ENCODE assay signal across 8 cellular contexts in the genomic region with DNA sequence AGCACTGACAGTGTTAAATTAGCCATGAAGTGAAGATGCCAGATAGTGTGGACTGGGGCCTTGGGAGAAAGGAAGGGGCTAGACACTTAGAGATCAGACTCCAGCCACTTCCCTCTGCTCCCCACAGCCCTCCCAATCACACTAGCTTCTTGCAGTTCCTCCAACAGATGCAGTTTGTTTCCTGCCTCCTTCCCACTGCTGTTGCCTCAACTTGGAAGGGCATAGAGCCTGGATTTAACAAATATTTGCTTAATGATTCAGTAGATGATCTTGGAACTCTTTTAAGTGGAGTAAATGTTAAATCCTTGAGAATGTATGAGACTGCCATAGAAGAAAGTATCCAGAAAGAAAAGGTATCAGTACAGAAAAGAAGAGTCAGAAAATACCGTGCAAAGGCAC. TPM values are rescaled to one million over a fixed set of nuclear protein-coding genes. Genes with fewer than 3 reads are reported as not detected.
DNase-seq lines count a peak whose midpoint lies in the region; ATAC-seq and TF ChIP-seq lines count a peak whose summit lies in the region.

No MANE protein-coding gene starts in this region.

- H3K4me1 Mint-ChIP-seq in naive thymus-derived CD4-positive, alpha-beta T cell: peaks cover 28 to 46% (median 41%) of the 10 kb centered on the region in 7 donors

- H3K4me1 ChIP-seq in colonic mucosa: no peaks in the 10 kb centered on the region
- peaks cover 19 to 24% of the 10 kb centered on the region in 2 donors for H3K4me1 ChIP-seq in naive thymus-derived CD4-positive, alpha-beta T cell (ENCODE audit: control insufficient read depth in 2 of 2, insufficient read depth in 2 of 2, low read length in 2 of 2)

- H3K4me3 Mint-ChIP-seq in naive thymus-derived CD4-positive, alpha-beta T cell: peak overlapping the region; percentile 81 to 99 (median 96)

- DNase-seq in BJ (ENCODE audit: low read depth) (peak; percentile 70), Kasumi-1 (lab: John Stamatoyannopoulos, UW) (peak; percentile 80 to 82), colonic mucosa (peak; percentile 40), NCI-H2081 (lab: John Stamatoyannopoulos, UW) (no peak), head of caudate nucleus (no peak), hypothalamus (lab: John Stamatoyannopoulos, UW) (no peak)
- DNase-seq in naive thymus-derived CD4-positive, alpha-beta T cell: no peak

- H3K4me3 ChIP-seq in BJ (ENCODE audit: low read depth, low read length) (no peak overlapping the region), colonic mucosa (no peak overlapping the region)
- H3K4me3 ChIP-seq in naive thymus-derived CD4-positive, alpha-beta T cell (ENCODE audit: low read length): no peak overlapping the region

- CTCF ChIA-PET in BJ (lab: Yijun Ruan, JAX): interaction anchor here (0.9 to 1.8 kb wide), 3 partner anchors 44 to 240 kb away, joined by 3 to 4 read pairs (median 3); no protein-coding TSS in a partner anchor
- CTCF ChIA-PET in naive thymus-derived CD4-positive, alpha-beta T cell (lab: Charles Lee): interaction anchor here (0.7 to 1.2 kb wide), 2 partner anchors 91 to 97 kb away, joined by 3 read pairs; no protein-coding TSS in a partner anchor

- peaks cover under 1% of the 10 kb centered on the region for H3K36me3 ChIP-seq in BJ (ENCODE audit: control insufficient read depth, insufficient read depth, low read length)
- peaks cover 9% of the 10 kb centered on the region for H3K36me3 ChIP-seq in colonic mucosa
- peaks cover 11 to 18% (median 12%) of the 10 kb centered on the region in 3 experiments for H3K36me3 ChIP-seq in naive thymus-derived CD4-positive, alpha-beta T cell (ENCODE audit: control insufficient read depth in 2 of 3, insufficient read depth in 3 of 3, low read length in 3 of 3)

- H3K27me3 ChIP-seq in BJ (ENCODE audit: control insufficient read depth, insufficient read depth, low read length): no peaks in the 10 kb centered on the region
- H3K27me3 ChIP-seq in colonic mucosa: no peaks in the 10 kb centered on the region
- H3K27me3 ChIP-seq in naive thymus-derived CD4-positive, alpha-beta T cell (ENCODE audit: control insufficient read depth in 2 of 2, insufficient read depth in 2 of 2, low read length in 2 of 2): no peaks in the 10 kb centered on the region

- intact Hi-C loops in colonic mucosa (cut with DNase I): loop anchor here (5.0 kb wide), 1 partner anchor 98 kb away; no protein-coding TSS in a partner anchor
- intact Hi-C loops in naive thymus-derived CD4-positive, alpha-beta T cell (cut with micrococcal nuclease): loop anchor here (2.0 to 10.0 kb wide), 8 partner anchors 235 to 1457 kb away; partner anchors contain the start of genes KCTD18 (in 2 of the 2), CASP10 (in 1 of the 2), CASP8 (in 1 of the 2) and NOP58 (in 1 of the 2)
- intact Hi-C loops in head of caudate nucleus (cut with DNase I): loop anchor here (5.0 to 10.0 kb wide), 3 partner anchors 52 to 295 kb away; partner anchors contain the start of genes CLK1 and KCTD18

- POLR2A ChIA-PET in BJ (lab: Charles Lee): interaction anchor here (1.0 kb wide), 2 partner anchors 13 to 97 kb away, joined by 3 to 6 read pairs; no protein-coding TSS in a partner anchor
- POLR2A ChIA-PET in naive thymus-derived CD4-positive, alpha-beta T cell (lab: Charles Lee): interaction anchor here (0.5 to 2.7 kb wide), 7 partner anchors 47 to 299 kb away, joined by 3 to 39 read pairs (median 15); partner anchors contain the start of genes CLK1, NIF3L1 and PPIL3

- H3K9ac ChIP-seq in colonic mucosa (ENCODE audit: low read depth in 2 of 2, low read length in 2 of 2): peak overlapping the region in 1 of 2 donors; percentile 75

- H3K9me3 Mint-ChIP-seq in naive thymus-derived CD4-positive, alpha-beta T cell: peaks cover 0 to 3% (median 0%) of the 10 kb centered on the region in 11 donors

- peak overlapping the region; percentile 91 to 99 (median 98) for H3K27ac Mint-ChIP-seq in naive thymus-derived CD4-positive, alpha-beta T cell

- no peak for TF ChIP-seq CTCF in BJ (IDR thresholded peaks at IDR 0.05; ENCODE audit: insufficient read depth, low read depth, low read length)
- TF ChIP-seq CTCF in colonic mucosa (IDR thresholded peaks at IDR 0.05): no peak

- peaks cover 0 to 2% (median 0%) of the 10 kb centered on the region in 5 donors for H3K27me3 Mint-ChIP-seq in naive thymus-derived CD4-positive, alpha-beta T cell

- H3K9me3 ChIP-seq in colonic mucosa: no peaks in the 10 kb centered on the region
- no peaks in the 10 kb centered on the region for H3K9me3 ChIP-seq in naive thymus-derived CD4-positive, alpha-beta T cell (ENCODE audit: control insufficient read depth in 2 of 3, low read length in 3 of 3)

- peak overlapping the region; percentile 99 for H3K27ac ChIP-seq in colonic mucosa
- peak overlapping the region; percentile 99 for H3K27ac ChIP-seq in naive thymus-derived CD4-positive, alpha-beta T cell (ENCODE audit: low read depth, low read length)

- no peak for ATAC-seq in naive thymus-derived CD4-positive, alpha-beta T cell
- ATAC-seq in HG03025 (IDR thresholded peaks at IDR 0.05; ENCODE audit: low FRiP score, unreplicated experiment): no peak

- peaks cover 6 to 22% (median 14%) of the 10 kb centered on the region in 5 donors for H3K36me3 Mint-ChIP-seq in naive thymus-derived CD4-positive, alpha-beta T cell

RNA-seq across cellular contexts. Expression of gene BZW1, which starts 1.5 kb away (rescaled TPM):
- 233 and 364 TPM in 2 replicates for polyA plus RNA-seq in BJ (2011; rRNA removed)
- 212 and 258 TPM in 2 replicates for polyA minus RNA-seq in BJ (2011; rRNA and poly(A)+ RNA removed)
- total RNA-seq in colonic mucosa: 100 to 1,000 TPM; 253 to 257 TPM
- total RNA-seq in naive thymus-derived CD4-positive, alpha-beta T cell: 100 to 1,000 TPM; 127 to 246 (median 207) TPM
- 100 to 1,000 TPM; 155 to 162 TPM for polyA plus RNA-seq in naive thymus-derived CD4-positive, alpha-beta T cell

RNA-seq across cellular contexts. Expression of gene CLK1, which starts 54.2 kb away (rescaled TPM):
- 35.9 and 66.2 TPM in 2 replicates for polyA plus RNA-seq in BJ (2011; rRNA removed)
- 13.3 and 18.5 TPM in 2 replicates for polyA minus RNA-seq in BJ (2011; rRNA and poly(A)+ RNA removed)
- 10 to 100 TPM; 49.4 to 59.5 TPM for total RNA-seq in colonic mucosa
- total RNA-seq in naive thymus-derived CD4-positive, alpha-beta T cell: 100 to 1,000 TPM; 134 to 974 (median 502) TPM
- 10 to 100 TPM; 24.8 to 61.6 TPM for polyA plus RNA-seq in naive thymus-derived CD4-positive, alpha-beta T cell

Comparison
In these comparisons a context has a peak if more than half of its experiments do, and no peak if none do; other contexts are left out.
1. DNase-seq: peak in BJ (single experiment), Kasumi-1 (2 of 2) and colonic mucosa (single experiment); none in naive thymus-derived CD4-positive, alpha-beta T cell (0 of 9), NCI-H2081 (0 of 2), head of caudate nucleus (0 of 42) and hypothalamus (0 of 51).